18 cellular contexts compared by ENCODE assay signal in genomic region chr4:164890691-164891090, GRCh38. TPM values are rescaled to one million over a fixed set of nuclear protein-coding genes. Genes with fewer than 3 reads are reported as not detected.
DNase-seq lines count a peak whose midpoint lies in the region; ATAC-seq, FAIRE-seq and TF ChIP-seq lines count a peak whose summit lies in the region.
"Had no signal": no experiment of that assay in that cellular context is flagged by ENCODE, and none has a peak within 500 bp of the region (broad histone marks: within the 10 kb centered on the region; RNA-seq: fewer than 3 reads in every experiment).

No MANE protein-coding gene starts in this region.

- H3K9me3 ChIP-seq in GM12878 (replicated peaks; ENCODE audit: control insufficient read depth, insufficient read depth, low read length): no peaks in the 10 kb centered on the region
- no peaks in the 10 kb centered on the region for H3K9me3 ChIP-seq in thyroid gland
- H3K9me3 ChIP-seq: BLaER1 treated with 17β-estradiol and CSF1 and Interleukin-3, amounts not matched to agents 10 nM and 100 nM had no signal

- H3K36me3 ChIP-seq in GM12878 (ENCODE audit: control insufficient read depth in 2 of 2, insufficient read depth in 2 of 2, low read length in 1 of 2) (no peaks in the 10 kb centered on the region), thyroid gland (no peaks in the 10 kb centered on the region)
- H3K36me3 ChIP-seq: BLaER1 treated with 17β-estradiol and CSF1 and Interleukin-3, amounts not matched to agents 10 nM and 100 nM had no signal

- peak in 1 of 2 experiments; percentile 56; a peak in 1 of 4 replicates for TF ChIP-seq EP300 in GM12878 (IDR thresholded peaks at IDR 0.05; ENCODE audit: borderline replicate concordance in 1 of 2, control insufficient read depth in 1 of 2, low read depth in 2 of 2, low read length in 2 of 2)

- TF ChIP-seq CTCF in GM12865 (IDR thresholded peaks at IDR 0.05; ENCODE audit: insufficient read depth, low read depth, low read length, missing control alignments) (no peak), GM12878 (IDR thresholded peaks at IDR 0.05 in 2 of 3, conservative IDR thresholded peaks at IDR 0.05 in 1 of 3; ENCODE audit: control insufficient read depth in 2 of 3, extremely low read depth in 1 of 3, insufficient read depth in 1 of 3, low read depth in 3 of 3, low read length in 3 of 3) (no peak), thyroid gland (IDR thresholded peaks at IDR 0.05) (no peak)

- DNase-seq in GM12865 (ENCODE audit: low read depth): peak; percentile 18
- no peak for DNase-seq in GM12878 (ENCODE audit: low read depth, low spot score)
- no peak for DNase-seq in thyroid gland
- no peak for DNase-seq in DMS153 treated with DMSO at 0.1 percent for 48 hours (lab: John Stamatoyannopoulos, UW; ENCODE audit: unreplicated experiment)
- no peak for DNase-seq in Ammon's horn (ENCODE audit: low spot score)
- no peak for DNase-seq in activated CD8-positive, alpha-beta T cell treated with anti-CD3 and anti-CD28 coated beads, Interleukin-2, amount 10 ng/mL, durations not matched to agents 7 days and 5 days
- DNase-seq: AML-193; CD4-positive, CD25-positive, alpha-beta regulatory T cell; H7 had no signal

- H2AFZ ChIP-seq in GM12878 (ENCODE audit: control insufficient read depth, low read depth, low read length): no peak overlapping the region
- H2AFZ ChIP-seq: GM23338 had no signal

- no TSS peak for BruUV-seq in GM12878 (replicated peaks; lab: Mats Ljungman, UMichigan)

- no peak overlapping the region for H3K27ac ChIP-seq in GM12878 (ENCODE audit: control insufficient read depth, insufficient read depth)
- no peak overlapping the region for H3K27ac ChIP-seq in thyroid gland
- H3K27ac ChIP-seq: 22Rv1; BLaER1 treated with 17β-estradiol and CSF1 and Interleukin-3, amounts not matched to agents 10 nM and 100 nM; KMS-11 had no signal

- no peak overlapping the region for H3K4me2 ChIP-seq in GM12878 (ENCODE audit: control insufficient read depth, insufficient read depth)
- H3K4me2 ChIP-seq: BLaER1 treated with 17β-estradiol and CSF1 and Interleukin-3, amounts not matched to agents 10 nM and 100 nM; GM23338; KMS-11 had no signal

- H3K9ac ChIP-seq in GM12878 (ENCODE audit: control insufficient read depth, insufficient read depth, low read length): no peak overlapping the region
- H3K9ac ChIP-seq: BLaER1 treated with 17β-estradiol and CSF1 and Interleukin-3, amounts not matched to agents 10 nM and 100 nM; KMS-11 had no signal

- H3K4me3 Mint-ChIP-seq in activated CD8-positive, alpha-beta T cell treated with anti-CD3 and anti-CD28 coated beads, Interleukin-2, amount 10 ng/mL, durations not matched to agents 7 days and 5 days: no peak overlapping the region
- H3K4me3 Mint-ChIP-seq: CD4-positive, CD25-positive, alpha-beta regulatory T cell; GM23338 had no signal

- SMC1A ChIA-PET in GM12878 (lab: Charles Lee; ENCODE audit: uncharacterized antibody, unreplicated experiment): interaction anchor here (0.9 to 3.0 kb wide), 3 partner anchors 11 to 46 kb away, joined by 4 to 23 read pairs (median 5); no protein-coding TSS in a partner anchor

- H3K36me3 Mint-ChIP-seq in activated CD8-positive, alpha-beta T cell treated with anti-CD3 and anti-CD28 coated beads, Interleukin-2, amount 10 ng/mL, durations not matched to agents 7 days and 5 days (ENCODE audit: low read depth): no peaks in the 10 kb centered on the region
- H3K36me3 Mint-ChIP-seq: CD4-positive, CD25-positive, alpha-beta regulatory T cell had no signal

- no peaks in the 10 kb centered on the region for H3K9me3 Mint-ChIP-seq in activated CD8-positive, alpha-beta T cell treated with anti-CD3 and anti-CD28 coated beads, Interleukin-2, amount 10 ng/mL, durations not matched to agents 7 days and 5 days (ENCODE audit: insufficient read depth)
- H3K9me3 Mint-ChIP-seq: GM23338 had no signal

- RAD21 ChIA-PET in GM12878 (lab: Charles Lee; ENCODE audit: unreplicated experiment): interaction anchor here (1.6 kb wide), 1 partner anchor 45 kb away, joined by 7 read pairs; no protein-coding TSS in a partner anchor

- no peak for TF ChIP-seq POLR2A in GM12878 (IDR thresholded peaks at IDR 0.05; ENCODE audit: low read depth, low read length)
- no peak for TF ChIP-seq POLR2A in thyroid gland (IDR thresholded peaks at IDR 0.05)

- no peaks in the 10 kb centered on the region for H3K79me2 ChIP-seq in GM12878 (ENCODE audit: control insufficient read depth, insufficient read depth, low read length)

- H3K27me3 ChIP-seq in GM12878 (replicated peaks in 1 of 2; ENCODE audit: control insufficient read depth in 2 of 2, insufficient read depth in 2 of 2, low read length in 1 of 2) (no peaks in the 10 kb centered on the region), thyroid gland (no peaks in the 10 kb centered on the region)
- H3K27me3 ChIP-seq: BLaER1 treated with 17β-estradiol and CSF1 and Interleukin-3, amounts not matched to agents 10 nM and 100 nM had no signal

- in situ Hi-C loops in GM12878 (cut with MboI): no loop called here

- no peak for FAIRE-seq in GM12878 (lab: Jason Lieb, UNC)
- FAIRE-seq: HepG2 had no signal

- no peaks in the 10 kb centered on the region for H4K20me1 ChIP-seq in GM12878 (ENCODE audit: control insufficient read depth, insufficient read depth)
- H4K20me1 ChIP-seq: BLaER1 treated with 17β-estradiol and CSF1 and Interleukin-3, amounts not matched to agents 10 nM and 100 nM had no signal

- intact Hi-C loops in GM12878 (cut with micrococcal nuclease; ENCODE audit: unreplicated experiment) (loop anchor here (10.0 kb wide), 1 partner anchor 1396 kb away; the partner anchor contains the start of gene TMA16), thyroid gland (cut with DNase I) (no loop called here)

- ATAC-seq in GM18511 (IDR thresholded peaks at IDR 0.05; ENCODE audit: unreplicated experiment) (peak; percentile 25), HG02610 (IDR thresholded peaks at IDR 0.05; ENCODE audit: unreplicated experiment) (peak; percentile 25), GM12878 (peak; percentile 40)
- no peak for ATAC-seq in activated CD8-positive, alpha-beta T cell treated with anti-CD3 and anti-CD28 coated beads, Interleukin-2, amount 10 ng/mL, durations not matched to agents 7 days and 5 days
- ATAC-seq: GM23338, HepG2 had no signal

- no peak for TF ChIP-seq RAD21 in GM12878 (IDR thresholded peaks at IDR 0.05; ENCODE audit: insufficient read depth, low read depth, low read length)

- H3K4me1 ChIP-seq in GM12878 (ENCODE audit: control insufficient read depth, insufficient read depth, low read length): peaks cover 27% of the 10 kb centered on the region
- no peaks in the 10 kb centered on the region for H3K4me1 ChIP-seq in thyroid gland

- 23% methylated on average over 2 of the region's 2 CpGs for WGBS in GM12878 (ENCODE audit: insufficient coverage, insufficient replicate concordance, low lambda C conversion rate, missing lambda C conversion rate)
- WGBS in thyroid gland, 2 donors: 82 to 90% methylated on average over 2 of the region's 2 CpGs

- H3K4me3 ChIP-seq in GM12865 (ENCODE audit: low read depth, low read length): no peak overlapping the region
- no peak overlapping the region for H3K4me3 ChIP-seq in GM12878
- H3K4me3 ChIP-seq in thyroid gland (replicated peaks in 1 of 3): no peak overlapping the region
- H3K4me3 ChIP-seq: BLaER1 treated with 17β-estradiol and CSF1 and Interleukin-3, amounts not matched to agents 10 nM and 100 nM; GM23338 had no signal

- peaks cover 5% of the 10 kb centered on the region for H3K27me3 Mint-ChIP-seq in activated CD8-positive, alpha-beta T cell treated with anti-CD3 and anti-CD28 coated beads, Interleukin-2, amount 10 ng/mL, durations not matched to agents 7 days and 5 days (ENCODE audit: low read depth)
- H3K27me3 Mint-ChIP-seq: CD4-positive, CD25-positive, alpha-beta regulatory T cell had no signal

- no peak overlapping the region for H3K27ac Mint-ChIP-seq in activated CD8-positive, alpha-beta T cell treated with anti-CD3 and anti-CD28 coated beads, Interleukin-2, amount 10 ng/mL, durations not matched to agents 7 days and 5 days
- H3K27ac Mint-ChIP-seq: CD4-positive, CD25-positive, alpha-beta regulatory T cell; GM23338 had no signal

- POLR2A ChIA-PET in GM12878 (lab: Charles Lee): no interaction called here
- POLR2A ChIA-PET in activated CD8-positive, alpha-beta T cell treated with anti-CD3 and anti-CD28 coated beads, Interleukin-2, amount 10 ng/mL, durations not matched to agents 7 days and 5 days (lab: Charles Lee): no interaction called here

- H3K4me1 Mint-ChIP-seq in activated CD8-positive, alpha-beta T cell treated with anti-CD3 and anti-CD28 coated beads, Interleukin-2, amount 10 ng/mL, durations not matched to agents 7 days and 5 days (ENCODE audit: low read depth): no peaks in the 10 kb centered on the region
- H3K4me1 Mint-ChIP-seq: CD4-positive, CD25-positive, alpha-beta regulatory T cell had no signal

- CTCF ChIA-PET in GM12878 (lab: Yijun Ruan, JAX): interaction anchor here (0.9 to 1.9 kb wide), 5 partner anchors 8 to 206 kb away, joined by 3 to 6 read pairs (median 3); partner anchors contain the start of gene APELA
- CTCF ChIA-PET in activated CD8-positive, alpha-beta T cell treated with anti-CD3 and anti-CD28 coated beads, Interleukin-2, amount 10 ng/mL, durations not matched to agents 7 days and 5 days (lab: Charles Lee): no interaction called here

RNA-seq across cellular contexts. Expression of gene APELA, which starts 13.7 kb away (rescaled TPM):
- total RNA-seq in GM12878 (2013; cell fraction: nucleolus; rRNA removed): not detected in 2 replicates
- total RNA-seq in GM12878 (2014; rRNA removed): 0.85 and 1.9 TPM in 2 replicates
- total RNA-seq in GM12878 (2014; rRNA removed; fragmentation: Illumina TruSeq; extraction: Trizol): 0.55 and 0.89 TPM in 2 replicates
- total RNA-seq in GM12878 (2021): 0.64 and 1.3 TPM in 2 replicates
- 0.12 TPM for polyA plus RNA-seq in GM12878 (2011; ENCODE audit: low read depth)
- polyA plus RNA-seq in GM12878 (2011; rRNA removed): 6.9 and 13.1 TPM in 2 replicates
- polyA plus RNA-seq in GM12878 (2011; cell fraction: cytosol; rRNA removed): 2.3 and 2.5 TPM in 2 replicates
- 2.4 and 4.1 TPM in 2 replicates for polyA plus RNA-seq in GM12878 (2011; cell fraction: nucleus; rRNA removed)
- polyA plus RNA-seq in GM12878 (2012): 0.30 and 0.42 TPM in 2 replicates
- polyA plus RNA-seq in GM12878 (2014; fragmentation: Illumina TruSeq; extraction: Trizol): 0.79 and 0.82 TPM in 2 replicates
- polyA plus RNA-seq in GM12878 (2014; fragmentation: Nextera tagmentation; extraction: Ambion mirVana): 1 to 10 TPM; 1.2 TPM
- polyA plus RNA-seq in GM12878 (2014; rRNA removed): 0.86 and 1.4 TPM in 2 replicates
- 1 to 10 TPM; 1.7 to 2.0 TPM for polyA plus RNA-seq in GM12878 (2016; fragmentation: Nextera tagmentation; extraction: Ambion mirVana)
- 1.6 and 2.9 TPM in 2 replicates for polyA minus RNA-seq in GM12878 (2011; rRNA and poly(A)+ RNA removed)
- polyA minus RNA-seq in GM12878 (2011; cell fraction: cytosol; rRNA and poly(A)+ RNA removed): 1.6 and 2.3 TPM in 2 replicates
- polyA minus RNA-seq in GM12878 (2011; cell fraction: nucleus; rRNA and poly(A)+ RNA removed): 1.7 and 2.9 TPM in 2 replicates
- 1 to 10 TPM in 1 of 4 donors, not detected in 3; 2.1 TPM for total RNA-seq in thyroid gland
- total RNA-seq in activated CD8-positive, alpha-beta T cell treated with anti-CD3 and anti-CD28 coated beads, Interleukin-2, amount 10 ng/mL, durations not matched to agents 7 days and 5 days: not detected
- total RNA-seq: CD4-positive, CD25-positive, alpha-beta regulatory T cell; Daoy; HepG2; HT1080 had no signal
- polyA plus RNA-seq: CD4-positive, CD25-positive, alpha-beta regulatory T cell; HepG2 had no signal
